ENCODE assay signal across 6 cellular contexts in the genomic region with DNA sequence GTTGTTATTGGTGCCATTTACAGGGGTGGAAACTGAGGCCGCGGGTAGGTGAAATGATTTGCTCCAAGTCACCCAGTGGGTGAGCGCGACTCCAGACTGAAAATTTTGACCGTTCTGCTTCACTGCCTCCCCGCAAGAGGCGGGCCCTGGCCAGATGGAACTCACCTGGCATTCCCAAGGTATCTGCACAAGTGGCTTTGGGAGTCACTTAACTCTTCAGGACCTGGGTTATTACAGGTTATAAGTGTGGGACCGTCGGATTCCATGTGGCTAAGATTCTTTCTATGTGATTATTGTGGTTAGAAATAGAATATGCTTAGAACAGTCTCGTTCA. TPM values are rescaled to one million over a fixed set of nuclear protein-coding genes. Genes with fewer than 3 reads are reported as not detected.
DNase-seq lines count a peak whose midpoint lies in the region; ATAC-seq and TF ChIP-seq lines count a peak whose summit lies in the region.

No MANE protein-coding gene starts in this region.

- TF ChIP-seq CTCF in GM12864 (IDR thresholded peaks at IDR 0.05; ENCODE audit: low read depth, low read length, missing control alignments), result no peak
- no peak for TF ChIP-seq CTCF in RWPE2 (IDR thresholded peaks at IDR 0.05; ENCODE audit: poor library complexity, severe bottlenecking)

- H3K27me3 ChIP-seq in RWPE2 (ENCODE audit: insufficient read depth, poor library complexity, severe bottlenecking), result no peaks in the 10 kb centered on the region

- H3K27me3 Mint-ChIP-seq in immature natural killer cell (ENCODE audit: low read depth in 3 of 3), result peaks cover 9 to 15% (median 14%) of the 10 kb centered on the region in 3 donors

- H3K4me1 Mint-ChIP-seq in immature natural killer cell, result peaks cover 32 to 51% of the 10 kb centered on the region in 2 donors

- H3K4me3 ChIP-seq in GM12864 (ENCODE audit: low read depth, low read length) (peak overlapping the region; percentile 67), RWPE2 (ENCODE audit: severe bottlenecking) (peak overlapping the region; percentile 58)

- peak; percentile 6; the same call in 2 of the 3 replicates for ATAC-seq in RWPE2 (ENCODE audit: low read depth)
- no peak for ATAC-seq in GM21723 (IDR thresholded peaks at IDR 0.05; ENCODE audit: unreplicated experiment)
- ATAC-seq in HG02970 (IDR thresholded peaks at IDR 0.05; ENCODE audit: low FRiP score, unreplicated experiment), result no peak

- H3K36me3 ChIP-seq in RWPE2 (ENCODE audit: low read depth), result peaks cover 7% of the 10 kb centered on the region

- H3K4me1 ChIP-seq in RWPE2 (ENCODE audit: insufficient read depth, poor library complexity, severe bottlenecking), result no peaks in the 10 kb centered on the region

- H3K27ac ChIP-seq in RWPE2 (ENCODE audit: poor library complexity, severe bottlenecking), result peak overlapping the region; percentile 44

- no peaks in the 10 kb centered on the region for H3K9me3 Mint-ChIP-seq in immature natural killer cell

- peaks cover 0 to 4% (median 3%) of the 10 kb centered on the region in 3 donors for H3K36me3 Mint-ChIP-seq in immature natural killer cell

- no peaks in the 10 kb centered on the region for H3K9me3 ChIP-seq in RWPE2 (ENCODE audit: severe bottlenecking)

- H3K4me3 Mint-ChIP-seq in immature natural killer cell, result peak overlapping the region; percentile 93 to 96 (median 95)

- DNase-seq in GM12864 (ENCODE audit: low read depth) (no peak), RWPE2 (ENCODE audit: low spot score) (no peak), immature natural killer cell (no peak), hippocampal formation (lab: John Stamatoyannopoulos, UW) (no peak)

- peak overlapping the region; percentile 90 to 97 (median 96) for H3K27ac Mint-ChIP-seq in immature natural killer cell

RNA-seq across cellular contexts. Expression of a gene that starts 0.6 kb away (rescaled TPM):
- 10 to 100 TPM in 1 of 3 donors, 1 to 10 TPM in 2; 1.5 to 15.0 (median 3.4) TPM for polyA plus RNA-seq in immature natural killer cell

RNA-seq across cellular contexts. Expression of a gene that starts 6.4 kb away (rescaled TPM):
- polyA plus RNA-seq in immature natural killer cell, result not detected

RNA-seq across cellular contexts. Expression of a gene that starts 31.8 kb away (rescaled TPM):
- polyA plus RNA-seq in immature natural killer cell, result not detected

RNA-seq across cellular contexts. Expression of a gene that starts 37.5 kb away (rescaled TPM):
- polyA plus RNA-seq in immature natural killer cell, result 100 to 1,000 TPM in 2 of 3 donors, 10 to 100 TPM in 1; 78.8 to 168 (median 105) TPM

RNA-seq across cellular contexts. Expression of a gene that starts 45.0 kb away (rescaled TPM):
- 1 to 10 TPM in 1 of 3 donors, under 1 TPM in 1, not detected in 1; 0.72 to 2.9 TPM for polyA plus RNA-seq in immature natural killer cell
